Comparison of ENCODE assay signal across 1 cellular context in the genomic region with DNA sequence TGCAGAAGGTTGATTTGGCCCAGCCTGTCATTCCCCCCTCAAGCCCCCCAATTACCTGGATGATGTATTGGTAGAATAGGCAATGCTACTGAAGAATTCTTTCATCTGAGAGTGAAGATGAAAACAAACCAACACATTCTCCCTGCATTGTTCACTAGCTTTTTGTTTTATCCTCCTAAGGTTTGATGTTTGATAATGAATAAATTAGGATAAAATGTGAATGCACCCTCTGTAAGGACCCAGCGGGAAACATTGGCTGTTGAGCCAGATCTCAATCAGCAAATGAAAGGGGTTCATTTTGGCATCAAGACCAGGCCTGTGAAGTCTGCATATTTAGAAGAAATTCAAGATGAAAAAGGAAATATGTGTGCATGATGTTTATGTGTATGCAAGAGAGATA.
TF ChIP-seq lines count a peak whose summit lies in the region.

No MANE protein-coding gene starts in this region.

TF ChIP-seq in WTC11, 78 proteins besides CTCF, POLR2A, EP300 and RAD21 (continued from another document):
- TF ChIP-seq PRDM15 (CRISPR knock-in tag; IDR thresholded peaks at IDR 0.05) (no peak), TEAD4 (CRISPR knock-in tag; IDR thresholded peaks at IDR 0.05) (no peak), ZNF232 (CRISPR knock-in tag; IDR thresholded peaks at IDR 0.05) (no peak)
- TF ChIP-seq, protein P1, sequence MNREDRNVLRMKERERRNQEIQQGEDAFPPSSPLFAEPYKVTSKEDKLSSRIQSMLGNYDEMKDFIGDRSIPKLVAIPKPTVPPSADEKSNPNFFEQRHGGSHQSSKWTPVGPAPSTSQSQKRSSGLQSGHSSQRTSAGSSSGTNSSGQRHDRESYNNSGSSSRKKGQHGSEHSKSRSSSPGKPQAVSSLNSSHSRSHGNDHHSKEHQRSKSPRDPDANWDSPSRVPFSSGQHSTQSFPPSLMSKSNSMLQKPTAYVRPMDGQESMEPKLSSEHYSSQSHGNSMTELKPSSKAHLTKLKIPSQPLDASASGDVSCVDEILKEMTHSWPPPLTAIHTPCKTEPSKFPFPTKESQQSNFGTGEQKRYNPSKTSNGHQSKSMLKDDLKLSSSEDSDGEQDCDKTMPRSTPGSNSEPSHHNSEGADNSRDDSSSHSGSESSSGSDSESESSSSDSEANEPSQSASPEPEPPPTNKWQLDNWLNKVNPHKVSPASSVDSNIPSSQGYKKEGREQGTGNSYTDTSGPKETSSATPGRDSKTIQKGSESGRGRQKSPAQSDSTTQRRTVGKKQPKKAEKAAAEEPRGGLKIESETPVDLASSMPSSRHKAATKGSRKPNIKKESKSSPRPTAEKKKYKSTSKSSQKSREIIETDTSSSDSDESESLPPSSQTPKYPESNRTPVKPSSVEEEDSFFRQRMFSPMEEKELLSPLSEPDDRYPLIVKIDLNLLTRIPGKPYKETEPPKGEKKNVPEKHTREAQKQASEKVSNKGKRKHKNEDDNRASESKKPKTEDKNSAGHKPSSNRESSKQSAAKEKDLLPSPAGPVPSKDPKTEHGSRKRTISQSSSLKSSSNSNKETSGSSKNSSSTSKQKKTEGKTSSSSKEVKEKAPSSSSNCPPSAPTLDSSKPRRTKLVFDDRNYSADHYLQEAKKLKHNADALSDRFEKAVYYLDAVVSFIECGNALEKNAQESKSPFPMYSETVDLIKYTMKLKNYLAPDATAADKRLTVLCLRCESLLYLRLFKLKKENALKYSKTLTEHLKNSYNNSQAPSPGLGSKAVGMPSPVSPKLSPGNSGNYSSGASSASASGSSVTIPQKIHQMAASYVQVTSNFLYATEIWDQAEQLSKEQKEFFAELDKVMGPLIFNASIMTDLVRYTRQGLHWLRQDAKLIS (CRISPR knock-in tag; IDR thresholded peaks at IDR 0.05; ENCODE audit: borderline replicate concordance) = no peak
